Comparison of ENCODE assay signal across 26 cellular contexts in genomic region chr5:172588380-172588779, GRCh38.
"Had no signal": no experiment of that assay in that cellular context is flagged by ENCODE, and none has a peak within 500 bp of the region (broad histone marks: within the 10 kb centered on the region; RNA-seq: fewer than 3 reads in every experiment).

No MANE protein-coding gene starts in this region.

- H3K27ac Mint-ChIP-seq: mesothelial cell of epicardium; naive B cell; natural killer cell; nephron progenitor cell; neural progenitor cell; stimulated activated naive B cell treated with anti-CD40 and anti-IgM and Interleukin-4, amounts not matched to agents 10 μg/mL and 1 μg/mL and 100 μg/mL, for 72 hours had no signal

- H3K36me3 ChIP-seq: neural progenitor cell, ovary, prostate gland, spleen, stomach, thyroid gland, transverse colon, upper lobe of left lung had no signal

- H2AFZ ChIP-seq: neural progenitor cell had no signal

- H3K4me3 Mint-ChIP-seq: mesothelial cell of epicardium; natural killer cell; nephron progenitor cell; neural progenitor cell; stimulated activated naive B cell treated with anti-CD40 and anti-IgM and Interleukin-4, amounts not matched to agents 10 μg/mL and 1 μg/mL and 100 μg/mL, for 72 hours had no signal

- H3K9me3 Mint-ChIP-seq: mesothelial cell of epicardium; naive B cell; natural killer cell; nephron progenitor cell; neural progenitor cell; stimulated activated naive B cell treated with anti-CD40 and anti-IgM and Interleukin-4, amounts not matched to agents 10 μg/mL and 1 μg/mL and 100 μg/mL, for 72 hours had no signal

- DNase-seq: hippocampal formation; kidney glomerular epithelial cell; left cardiac atrium; mesendoderm; naive B cell; natural killer cell; nephron progenitor cell; ovary; retina; right cardiac atrium; small intestine; spleen; stimulated activated CD4-positive, alpha-beta T cell treated with anti-CD3 and anti-CD28 coated beads, Interleukin-4, amount 100 ng/mL, for 24 hours; stimulated activated naive B cell treated with anti-CD40 and anti-IgM and Interleukin-4, amounts not matched to agents 10 μg/mL and 1 μg/mL and 100 μg/mL, for 72 hours; stimulated activated naive CD8-positive, alpha-beta T cell treated with anti-CD3 and anti-CD28 coated beads, Interleukin-15, Interleukin-2, amounts not matched to agents 100 U/mL and 50 U/mL, for 24 hours; stomach; testis; thyroid gland; transverse colon; upper lobe of left lung had no signal

- H3K4me1 Mint-ChIP-seq: naive B cell; natural killer cell; stimulated activated naive B cell treated with anti-CD40 and anti-IgM and Interleukin-4, amounts not matched to agents 10 μg/mL and 1 μg/mL and 100 μg/mL, for 72 hours had no signal

- H3K4me3 ChIP-seq: lung, neural progenitor cell, ovary, prostate gland, spleen, stomach, testis, thyroid gland, transverse colon, upper lobe of left lung had no signal

- H3K27ac ChIP-seq: neural progenitor cell, ovary, prostate gland, spleen, stomach, testis, thyroid gland, transverse colon, upper lobe of left lung had no signal

- H3K4me2 ChIP-seq: neural progenitor cell had no signal

- ATAC-seq: left cardiac atrium; left lobe of liver; natural killer cell; right cardiac atrium; sciatic nerve; stimulated activated naive B cell treated with anti-CD40 and anti-IgM and Interleukin-4, amounts not matched to agents 10 μg/mL and 1 μg/mL and 100 μg/mL, for 72 hours; stimulated activated naive CD8-positive, alpha-beta T cell treated with anti-CD3 and anti-CD28 coated beads, Interleukin-15, Interleukin-2, amounts not matched to agents 100 U/mL and 50 U/mL, for 24 hours had no signal

- H3K9me3 ChIP-seq: ovary, prostate gland, spleen, stomach, testis, thyroid gland, transverse colon, upper lobe of left lung had no signal

- H3K4me1 ChIP-seq: prostate gland had no signal

- H3K27me3 ChIP-seq: ovary, stomach, testis, thyroid gland, transverse colon, upper lobe of left lung had no signal

- H3K9ac ChIP-seq: neural progenitor cell had no signal

- H3K36me3 Mint-ChIP-seq: mesothelial cell of epicardium; naive B cell; natural killer cell; neural progenitor cell; stimulated activated naive B cell treated with anti-CD40 and anti-IgM and Interleukin-4, amounts not matched to agents 10 μg/mL and 1 μg/mL and 100 μg/mL, for 72 hours had no signal
